20 cellular contexts compared by ENCODE assay signal in the genomic region with DNA sequence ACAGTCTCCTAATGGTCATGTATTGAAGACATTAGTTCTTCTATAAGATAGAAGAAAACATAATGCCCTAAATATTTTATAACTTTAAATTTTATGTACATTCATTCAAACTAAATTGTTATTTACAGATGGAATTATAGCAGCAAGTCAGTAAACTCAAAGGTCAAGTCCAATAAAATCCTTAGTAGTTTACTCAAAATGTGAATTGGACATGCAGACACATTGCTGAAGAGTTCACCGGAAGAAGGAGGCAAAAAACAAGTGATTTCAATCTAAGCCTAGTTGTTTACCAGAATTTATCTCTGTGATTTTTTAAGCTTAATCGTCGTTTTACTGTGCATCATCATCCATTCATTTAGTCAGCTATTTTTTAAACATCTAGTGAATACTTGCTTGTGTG.
"Had no signal": no experiment of that assay in that cellular context is flagged by ENCODE, and none has a peak within 500 bp of the region (broad histone marks: within the 10 kb centered on the region; RNA-seq: fewer than 3 reads in every experiment).

No MANE protein-coding gene starts in this region.

- ATAC-seq: Panc1, PC-3 had no signal

- H3K4me3 ChIP-seq: MG63 had no signal

- H3K27ac ChIP-seq: RWPE1 had no signal

- H3K27me3 ChIP-seq: MG63 had no signal

- H3K9ac ChIP-seq: SK-N-SH had no signal

- H3K9me3 ChIP-seq: MG63, SK-N-SH had no signal

- H3K4me2 ChIP-seq: SK-N-SH had no signal

- DNase-seq: Karpas-422, KG1, MG63, NCI-H1092, NCI-H1105 treated with DMSO at 0.1 percent for 48 hours, NCI-H1417 treated with DMSO at 0.1 percent for 48 hours, NCI-H146, NCI-H1694 treated with DMSO at 0.1 percent for 48 hours, NCI-H1930, NCI-H2081 treated with DMSO at 0.1 percent for 48 hours, NCI-H2171, NCI-H226, NCI-H446, NCI-H510A, NCI-H774, PC-3, SHP77, SK-N-SH had no signal
